22 cellular contexts compared by ENCODE assay signal in genomic region chr19:43652546-43652874, GRCh38. TPM values are rescaled to one million over a fixed set of nuclear protein-coding genes. Genes with fewer than 3 reads are reported as not detected.
DNase-seq lines count a peak whose midpoint lies in the region; ATAC-seq, FAIRE-seq and TF ChIP-seq lines count a peak whose summit lies in the region.
"Had no signal": no experiment of that assay in that cellular context is flagged by ENCODE, and none has a peak within 500 bp of the region (broad histone marks: within the 10 kb centered on the region; RNA-seq: fewer than 3 reads in every experiment).

No MANE protein-coding gene starts in this region.

- no peaks in the 10 kb centered on the region for H3K27me3 Mint-ChIP-seq in T-helper 17 cell
- H3K27me3 Mint-ChIP-seq: activated CD4-positive, alpha-beta memory T cell treated with anti-CD3 and anti-CD28 coated beads for 36 hours; activated naive CD8-positive, alpha-beta T cell treated with anti-CD3 and anti-CD28 coated beads, Interleukin-2, amount 10 ng/mL, durations not matched to agents 7 days and 5 days; central memory CD8-positive, alpha-beta T cell had no signal

- CTCF ChIA-PET in A549 (lab: Yijun Ruan, JAX) (interaction anchor here (0.6 to 4.2 kb wide), 27 partner anchors 9 to 227 kb away, joined by 3 to 46 read pairs (median 5); partner anchors contain the start of genes IRGQ and ZNF576), IMR-90 (lab: Yijun Ruan, JAX) (no interaction called here)

- peak overlapping the region; percentile 43 for H3K27ac Mint-ChIP-seq in T-helper 17 cell
- H3K27ac Mint-ChIP-seq: activated CD4-positive, alpha-beta memory T cell treated with anti-CD3 and anti-CD28 coated beads for 36 hours; activated naive CD8-positive, alpha-beta T cell treated with anti-CD3 and anti-CD28 coated beads, Interleukin-2, amount 10 ng/mL, durations not matched to agents 7 days and 5 days; stimulated activated memory B cell treated with anti-CD40 and anti-IgM and Interleukin-4, amounts not matched to agents 10 μg/mL and 1 μg/mL and 100 μg/mL, for 72 hours; T-helper 2 cell treated with Interferon-gamma antibody and Interleukin-4, amounts not matched to agents 5 μg/mL and 100 μg/mL, for 36 hours had no signal

- H2BK120ac ChIP-seq in IMR-90 (ENCODE audit: low read depth, low read length) (no peak overlapping the region), mesenchymal stem cell (ENCODE audit: low read depth, low read length) (no peak overlapping the region)

- H3K56ac ChIP-seq in IMR-90 (ENCODE audit: extremely low read depth, insufficient read depth, low read length): no peak overlapping the region

- no peaks in the 10 kb centered on the region; the same call in 1 of the 2 replicates for H3K9me1 ChIP-seq in IMR-90 (ENCODE audit: insufficient read depth, low read length)

- no peak overlapping the region for H3K4me3 ChIP-seq in A549
- H3K4me3 ChIP-seq in IMR-90 (ENCODE audit: insufficient read depth, low read depth, low read length): no peak overlapping the region
- H3K4me3 ChIP-seq in mesenchymal stem cell (ENCODE audit: insufficient read depth in 1 of 2, low read depth in 1 of 2, low read length in 2 of 2): no peak overlapping the region
- H3K4me3 ChIP-seq: BLaER1, suprapubic skin had no signal

- H3K4me1 ChIP-seq in A549: no peaks in the 10 kb centered on the region
- no peaks in the 10 kb centered on the region for H3K4me1 ChIP-seq in IMR-90 (ENCODE audit: control insufficient read depth, insufficient read depth, low read length)
- H3K4me1 ChIP-seq in mesenchymal stem cell (ENCODE audit: control insufficient read depth, insufficient read depth, low read depth, low read length): peaks cover 2% of the 10 kb centered on the region
- H3K4me1 ChIP-seq: BLaER1 had no signal

- peak overlapping the region; percentile 11 for H2AK9ac ChIP-seq in IMR-90 (replicated peaks; ENCODE audit: low read depth, low read length, poor library complexity)

- H2AK5ac ChIP-seq in IMR-90 (ENCODE audit: low read depth, low read length) (no peak overlapping the region), mesenchymal stem cell (ENCODE audit: low read length, severe bottlenecking) (no peak overlapping the region)

- no peak; the same call in 1 of the 3 replicates for TF ChIP-seq CTCF in A549 (IDR thresholded peaks at IDR 0.05)
- no peak for TF ChIP-seq CTCF in IMR-90 (conservative IDR thresholded peaks at IDR 0.05; ENCODE audit: low read depth, low read length)
- TF ChIP-seq CTCF in GM10266 (IDR thresholded peaks at IDR 0.05; ENCODE audit: control insufficient read depth, insufficient read depth, low read depth, missing control alignments): no peak

- TF ChIP-seq POLR2A in A549 (IDR thresholded peaks at IDR 0.05; ENCODE audit: low read length): no peak
- no peak for TF ChIP-seq POLR2A in IMR-90 (IDR thresholded peaks at IDR 0.05; ENCODE audit: low read depth, low read length)

- POLR2A ChIA-PET in A549 (lab: Yijun Ruan, JAX): no interaction called here
- POLR2A ChIA-PET in IMR-90 (lab: Charles Lee; ENCODE audit: unreplicated experiment): no interaction called here

- H3K79me1 ChIP-seq in IMR-90 (ENCODE audit: low read depth in 1 of 2, low read length in 2 of 2) (peaks cover 16 to 40% of the 10 kb centered on the region in 2 experiments; a peak in 3 of 4 replicates), mesenchymal stem cell (replicated peaks; ENCODE audit: low read length, poor library complexity, severe bottlenecking) (peaks cover 30% of the 10 kb centered on the region)

- DNase-seq in A549 (ENCODE audit: low read depth in 1 of 2, low spot score in 1 of 2) (no peak), IMR-90 (no peak), T-helper 17 cell (no peak), mesenchymal stem cell (no peak), GM10266 (ENCODE audit: extremely low spot score) (no peak), AG08395 (ENCODE audit: low spot score) (no peak)
- DNase-seq: NCI-H1694 had no signal

- no peak overlapping the region for H4K5ac ChIP-seq in IMR-90 (ENCODE audit: low read depth, low read length)

- H4K20me1 ChIP-seq in IMR-90 (ENCODE audit: insufficient read depth, low read length): peaks cover 6% of the 10 kb centered on the region; the same call in 1 of the 2 replicates
- H4K20me1 ChIP-seq: BLaER1 had no signal

- WGBS in A549 (ENCODE audit: missing lambda C conversion rate): 64% methylated on average over 5 of the region's 5 CpGs
- WGBS in IMR-90 (ENCODE audit: extremely low coverage in 2 of 2, insufficient read length in 1 of 2), 2 experiments: no CpG with 5 or more reads among the region's 5 CpGs
- 98% methylated on average over 4 of the region's 5 CpGs for WGBS in mesenchymal stem cell

- H3K4me2 ChIP-seq in A549 (no peak overlapping the region), IMR-90 (ENCODE audit: low read depth, low read length) (no peak overlapping the region), mesenchymal stem cell (ENCODE audit: low read length, poor library complexity, severe bottlenecking) (no peak overlapping the region)
- H3K4me2 ChIP-seq: BLaER1 had no signal

- H2AFZ ChIP-seq in IMR-90 (replicated peaks; ENCODE audit: low read length, poor library complexity) (no peak overlapping the region), mesenchymal stem cell (ENCODE audit: low read depth, low read length) (no peak overlapping the region)

- dilution Hi-C loops in IMR-90 (cut with HindIII; ENCODE audit: low sequenced_read_pairs, unreplicated experiment): no loop called here

- no peaks in the 10 kb centered on the region for H3K4me1 Mint-ChIP-seq in T-helper 17 cell
- H3K4me1 Mint-ChIP-seq: central memory CD8-positive, alpha-beta T cell had no signal

- H3K9me3 ChIP-seq in A549: no peaks in the 10 kb centered on the region
- H3K9me3 ChIP-seq in IMR-90 (ENCODE audit: control insufficient read depth, insufficient read depth, low read length): no peaks in the 10 kb centered on the region
- no peaks in the 10 kb centered on the region for H3K9me3 ChIP-seq in T-helper 17 cell (ENCODE audit: control insufficient read depth, low read length, poor library complexity, severe bottlenecking)
- H3K9me3 ChIP-seq in mesenchymal stem cell (ENCODE audit: control insufficient read depth, low read length): no peaks in the 10 kb centered on the region
- H3K9me3 ChIP-seq: suprapubic skin had no signal

- H3K14ac ChIP-seq in IMR-90 (replicated peaks; ENCODE audit: low read depth, low read length) (no peak overlapping the region), mesenchymal stem cell (ENCODE audit: low read length in 2 of 2) (no peak overlapping the region)

- H3K36me3 ChIP-seq in IMR-90 (ENCODE audit: control insufficient read depth, insufficient read depth, low read length): peaks cover 58% of the 10 kb centered on the region
- peaks cover 74 to 91% of the 10 kb centered on the region in 2 experiments for H3K36me3 ChIP-seq in mesenchymal stem cell (ENCODE audit: control insufficient read depth in 1 of 2, insufficient read depth in 2 of 2, low read depth in 1 of 2, low read length in 2 of 2)

- peak; percentile 5 to 37; a peak in 4 of 6 replicates for ATAC-seq in A549
- peak; percentile 24; the same call in 1 of the 2 replicates for ATAC-seq in IMR-90 (ENCODE audit: low read depth)
- no peak for ATAC-seq in T-helper 17 cell
- no peak for ATAC-seq in GM19463 (IDR thresholded peaks at IDR 0.05; ENCODE audit: unreplicated experiment)
- ATAC-seq in HG02884 (IDR thresholded peaks at IDR 0.05; ENCODE audit: unreplicated experiment): no peak
- ATAC-seq: stimulated activated memory B cell treated with anti-CD40 and anti-IgM and Interleukin-4, amounts not matched to agents 10 μg/mL and 1 μg/mL and 100 μg/mL, for 72 hours had no signal

- H3K4me3 Mint-ChIP-seq in T-helper 17 cell: no peak overlapping the region
- H3K4me3 Mint-ChIP-seq: activated CD4-positive, alpha-beta memory T cell treated with anti-CD3 and anti-CD28 coated beads for 36 hours; activated naive CD8-positive, alpha-beta T cell treated with anti-CD3 and anti-CD28 coated beads, Interleukin-2, amount 10 ng/mL, durations not matched to agents 7 days and 5 days; central memory CD8-positive, alpha-beta T cell; T-helper 2 cell treated with Interferon-gamma antibody and Interleukin-4, amounts not matched to agents 5 μg/mL and 100 μg/mL, for 36 hours had no signal

- in situ Hi-C loops in IMR-90 (cut with MboI; ENCODE audit: low sequenced_read_pairs): loop anchor here (5.0 kb wide), 1 partner anchor 100 kb away; no protein-coding TSS in a partner anchor

- H4K8ac ChIP-seq in IMR-90 (ENCODE audit: low read depth in 2 of 2, low read length in 2 of 2): no peak overlapping the region
- H4K8ac ChIP-seq in mesenchymal stem cell (ENCODE audit: low read length): no peak overlapping the region

- H4K91ac ChIP-seq in IMR-90 (ENCODE audit: insufficient read depth, low read depth, low read length): no peak overlapping the region
- H4K91ac ChIP-seq in mesenchymal stem cell (ENCODE audit: low read length): no peak overlapping the region

- peaks cover 12% of the 10 kb centered on the region for H3K36me3 Mint-ChIP-seq in T-helper 17 cell (ENCODE audit: low read depth)
- H3K36me3 Mint-ChIP-seq: stimulated activated memory B cell treated with anti-CD40 and anti-IgM and Interleukin-4, amounts not matched to agents 10 μg/mL and 1 μg/mL and 100 μg/mL, for 72 hours had no signal

- no peak overlapping the region for H3K23ac ChIP-seq in IMR-90 (ENCODE audit: low read depth, low read length)
- H3K23ac ChIP-seq in mesenchymal stem cell (ENCODE audit: low read length in 2 of 2): no peak overlapping the region

- no peak for TF ChIP-seq EP300 in A549 (IDR thresholded peaks at IDR 0.05)

- H3K27me3 ChIP-seq in IMR-90 (ENCODE audit: control insufficient read depth, insufficient read depth, low read length) (no peaks in the 10 kb centered on the region), mesenchymal stem cell (ENCODE audit: control insufficient read depth in 1 of 2, insufficient read depth in 1 of 2, low read length in 2 of 2) (no peaks in the 10 kb centered on the region)
- H3K27me3 ChIP-seq: BLaER1, dorsolateral prefrontal cortex, suprapubic skin had no signal

- intact Hi-C loops in IMR-90 (cut with micrococcal nuclease): loop anchor here (2.0 to 5.0 kb wide), 3 partner anchors 56 to 220 kb away; partner anchors contain the start of genes IRGQ and ZNF576

- H2BK12ac ChIP-seq in mesenchymal stem cell (ENCODE audit: low read length in 2 of 2): no peak overlapping the region

- H3K18ac ChIP-seq in IMR-90 (ENCODE audit: low read depth, low read length) (no peak overlapping the region), mesenchymal stem cell (ENCODE audit: low read depth in 1 of 2, low read length in 2 of 2) (no peak overlapping the region)

- H2BK15ac ChIP-seq in IMR-90 (ENCODE audit: low read depth, low read length) (no peak overlapping the region), mesenchymal stem cell (ENCODE audit: low read depth, poor library complexity, severe bottlenecking) (no peak overlapping the region)

- BruUV-seq in IMR-90 (replicated peaks; lab: Mats Ljungman, UMichigan): no TSS peak

- FAIRE-seq in A549 (lab: Jason Lieb, UNC): no peak
- FAIRE-seq: HTR-8/SVneo had no signal

- H2BK20ac ChIP-seq in IMR-90 (ENCODE audit: low read depth, low read length): no peak overlapping the region

- H3K9ac ChIP-seq in IMR-90 (ENCODE audit: low read depth, low read length) (no peak overlapping the region), mesenchymal stem cell (ENCODE audit: low read length) (peak overlapping the region; percentile 0)
- H3K9ac ChIP-seq: BLaER1 had no signal

- H3K27ac ChIP-seq in A549: no peak overlapping the region
- H3K27ac ChIP-seq in IMR-90 (ENCODE audit: insufficient read depth, low read length): no peak overlapping the region
- no peak overlapping the region for H3K27ac ChIP-seq in mesenchymal stem cell (ENCODE audit: low read length, poor library complexity, severe bottlenecking)
- H3K27ac ChIP-seq: BLaER1, suprapubic skin had no signal

- TF ChIP-seq RAD21 in A549 (conservative IDR thresholded peaks at IDR 0.05 in 1 of 2, IDR thresholded peaks at IDR 0.05 in 1 of 2): no peak; a peak in 1 of 5 replicates
- no peak for TF ChIP-seq RAD21 in IMR-90 (IDR thresholded peaks at IDR 0.05; ENCODE audit: low read length)

- H3K4ac ChIP-seq in IMR-90 (ENCODE audit: low read depth, low read length) (no peak overlapping the region), mesenchymal stem cell (ENCODE audit: low read depth in 1 of 2, low read length in 2 of 2) (no peak overlapping the region)

- H2BK5ac ChIP-seq in IMR-90 (ENCODE audit: low read depth, low read length, poor library complexity, severe bottlenecking) (no peak overlapping the region), mesenchymal stem cell (ENCODE audit: low read depth, low read length, poor library complexity, severe bottlenecking) (no peak overlapping the region)

RNA-seq across cellular contexts. Expression of gene CADM4, which starts 12.9 kb away (rescaled TPM):
- 4.2 and 4.7 TPM in 2 replicates for polyA plus RNA-seq in A549 (2011; rRNA removed)
- polyA plus RNA-seq in A549 (2012; cell fraction: cytosol; rRNA removed): 5.9 and 7.6 TPM in 2 replicates
- polyA plus RNA-seq in A549 (2012; cell fraction: nucleus; rRNA removed): 6.7 and 7.8 TPM in 2 replicates
- polyA plus RNA-seq in A549 (2017; fragmentation: RNase III; extraction: RNeasy Plus Mini Kit Qiagen cat#74134 plus additional on column Dnase treatment): 8.8 to 10.1 TPM (median 9.2 TPM) in 3 replicates
- polyA minus RNA-seq in A549 (2011; rRNA and poly(A)+ RNA removed): 3.3 and 3.7 TPM in 2 replicates
- total RNA-seq in IMR-90 (2012; rRNA removed): 1.7 and 2.0 TPM in 2 replicates
- 4.0 and 4.9 TPM in 2 replicates for polyA plus RNA-seq in IMR-90 (2012; rRNA removed)
- polyA plus RNA-seq in IMR-90 (2012; cell fraction: cytosol; rRNA removed): 4.3 and 7.1 TPM in 2 replicates
- polyA plus RNA-seq in IMR-90 (2012; cell fraction: nucleus; rRNA removed; ENCODE audit: low replicate concordance): 2.1 and 2.2 TPM in 2 replicates
- under 1 TPM; 0.40 to 0.91 TPM for total RNA-seq in T-helper 17 cell
- 6.9 TPM for polyA plus RNA-seq in mesenchymal stem cell (2013, experiment 1 of 2)
- polyA plus RNA-seq in mesenchymal stem cell (2013, experiment 2 of 2): 6.5 TPM

RNA-seq across cellular contexts. Expression of gene PLAUR, which starts 17.5 kb away (rescaled TPM):
- polyA plus RNA-seq in A549 (2011; rRNA removed) (48.6 and 55.3 TPM in 2 replicates), A549 (2017; fragmentation: RNase III; extraction: RNeasy Plus Mini Kit Qiagen cat#74134 plus additional on column Dnase treatment) (27.4 to 29.0 TPM (median 28.3 TPM) in 3 replicates), IMR-90 (2012; rRNA removed) (263 and 328 TPM in 2 replicates)
- polyA plus RNA-seq in A549 (2012; cell fraction: cytosol; rRNA removed): 61.1 and 62.6 TPM in 2 replicates
- polyA plus RNA-seq in A549 (2012; cell fraction: nucleus; rRNA removed): 93.5 and 95.3 TPM in 2 replicates
- 40.2 and 50.4 TPM in 2 replicates for polyA minus RNA-seq in A549 (2011; rRNA and poly(A)+ RNA removed)
- total RNA-seq in IMR-90 (2012; rRNA removed) (112 and 115 TPM in 2 replicates), T-helper 17 cell (10 to 100 TPM; 21.1 to 35.8 TPM)
- polyA plus RNA-seq in IMR-90 (2012; cell fraction: cytosol; rRNA removed): 330 and 334 TPM in 2 replicates
- polyA plus RNA-seq in IMR-90 (2012; cell fraction: nucleus; rRNA removed; ENCODE audit: low replicate concordance): 200 and 249 TPM in 2 replicates
- 83.9 TPM for polyA plus RNA-seq in mesenchymal stem cell (2013, experiment 1 of 2)
- polyA plus RNA-seq in mesenchymal stem cell (2013, experiment 2 of 2): 83.9 TPM

RNA-seq across cellular contexts. Expression of gene ZNF428, which starts 33.1 kb away (rescaled TPM):
- 19.3 and 22.9 TPM in 2 replicates for polyA plus RNA-seq in A549 (2011; rRNA removed)
- polyA plus RNA-seq in A549 (2012; cell fraction: cytosol; rRNA removed): 56.2 and 66.0 TPM in 2 replicates
- polyA plus RNA-seq in A549 (2012; cell fraction: nucleus; rRNA removed): 26.1 and 30.9 TPM in 2 replicates
- 47.7 to 58.5 TPM (median 52.4 TPM) in 3 replicates for polyA plus RNA-seq in A549 (2017; fragmentation: RNase III; extraction: RNeasy Plus Mini Kit Qiagen cat#74134 plus additional on column Dnase treatment)
- polyA minus RNA-seq in A549 (2011; rRNA and poly(A)+ RNA removed): 4.5 and 6.1 TPM in 2 replicates
- 9.9 and 10.3 TPM in 2 replicates for total RNA-seq in IMR-90 (2012; rRNA removed)
- polyA plus RNA-seq in IMR-90 (2012; rRNA removed): 32.3 and 45.4 TPM in 2 replicates
- polyA plus RNA-seq in IMR-90 (2012; cell fraction: cytosol; rRNA removed): 49.1 and 54.4 TPM in 2 replicates
- 16.4 and 17.3 TPM in 2 replicates for polyA plus RNA-seq in IMR-90 (2012; cell fraction: nucleus; rRNA removed; ENCODE audit: low replicate concordance)
- 10 to 100 TPM; 23.8 to 26.3 TPM for total RNA-seq in T-helper 17 cell
- polyA plus RNA-seq in mesenchymal stem cell (2013, experiment 1 of 2): 22.9 TPM
- 23.3 TPM for polyA plus RNA-seq in mesenchymal stem cell (2013, experiment 2 of 2)

RNA-seq across cellular contexts. Expression of gene SRRM5, which starts 40.6 kb away (rescaled TPM):
- polyA plus RNA-seq in A549 (2011; rRNA removed) (0.41 and 0.47 TPM in 2 replicates), A549 (2017; fragmentation: RNase III; extraction: RNeasy Plus Mini Kit Qiagen cat#74134 plus additional on column Dnase treatment) (0.44 to 0.55 TPM (median 0.50 TPM) in 3 replicates), IMR-90 (2012; rRNA removed) (0.10 TPM in 2 replicates)
- polyA plus RNA-seq in A549 (2012; cell fraction: cytosol; rRNA removed): 0.31 and 0.37 TPM in 2 replicates
- 1.4 and 1.6 TPM in 2 replicates for polyA plus RNA-seq in A549 (2012; cell fraction: nucleus; rRNA removed)
- 0.24 and 0.37 TPM in 2 replicates for polyA minus RNA-seq in A549 (2011; rRNA and poly(A)+ RNA removed)
- total RNA-seq in IMR-90 (2012; rRNA removed) (not detected in 2 replicates), T-helper 17 cell (under 1 TPM; 0.40 to 0.60 TPM)
- 0.02 TPM in 1 of 2 replicates, not detected in the other for polyA plus RNA-seq in IMR-90 (2012; cell fraction: cytosol; rRNA removed)
- 0.47 and 1.0 TPM in 2 replicates for polyA plus RNA-seq in IMR-90 (2012; cell fraction: nucleus; rRNA removed; ENCODE audit: low replicate concordance)
- polyA plus RNA-seq in mesenchymal stem cell (2013, experiment 1 of 2): 0.12 TPM
- polyA plus RNA-seq in mesenchymal stem cell (2013, experiment 2 of 2): 0.07 TPM
- total RNA-seq: Daoy, myocyte, occipital lobe, urinary bladder had no signal

RNA-seq across cellular contexts. Expression of gene ZNF576, which starts 56.1 kb away (rescaled TPM):
- polyA plus RNA-seq in A549 (2011; rRNA removed) (10.6 and 11.2 TPM in 2 replicates), A549 (2017; fragmentation: RNase III; extraction: RNeasy Plus Mini Kit Qiagen cat#74134 plus additional on column Dnase treatment) (15.4 to 16.8 TPM (median 16.5 TPM) in 3 replicates), IMR-90 (2012; rRNA removed) (19.5 and 24.9 TPM in 2 replicates)
- 25.9 and 31.3 TPM in 2 replicates for polyA plus RNA-seq in A549 (2012; cell fraction: cytosol; rRNA removed)
- polyA plus RNA-seq in A549 (2012; cell fraction: nucleus; rRNA removed): 22.2 and 26.9 TPM in 2 replicates
- polyA minus RNA-seq in A549 (2011; rRNA and poly(A)+ RNA removed): 5.9 and 10.2 TPM in 2 replicates
- total RNA-seq in IMR-90 (2012; rRNA removed) (8.6 and 13.8 TPM in 2 replicates), T-helper 17 cell (10 to 100 TPM in 1 of 2 donors, 1 to 10 TPM in 1; 7.9 to 11.1 TPM)
- 15.5 and 19.7 TPM in 2 replicates for polyA plus RNA-seq in IMR-90 (2012; cell fraction: cytosol; rRNA removed)
- 8.5 and 11.8 TPM in 2 replicates for polyA plus RNA-seq in IMR-90 (2012; cell fraction: nucleus; rRNA removed; ENCODE audit: low replicate concordance)
- 14.6 TPM for polyA plus RNA-seq in mesenchymal stem cell (2013, experiment 1 of 2)
- 14.8 TPM for polyA plus RNA-seq in mesenchymal stem cell (2013, experiment 2 of 2)

Comparison
In these comparisons a context has a peak if more than half of its experiments do, and no peak if none do; other contexts are left out.
1. ATAC-seq: peak in A549 (2 of 2) and IMR-90 (single experiment); none in T-helper 17 cell (single experiment), GM19463 (single experiment) and HG02884 (single experiment).